ENCODE assay signal across 4 cellular contexts in the genomic region with DNA sequence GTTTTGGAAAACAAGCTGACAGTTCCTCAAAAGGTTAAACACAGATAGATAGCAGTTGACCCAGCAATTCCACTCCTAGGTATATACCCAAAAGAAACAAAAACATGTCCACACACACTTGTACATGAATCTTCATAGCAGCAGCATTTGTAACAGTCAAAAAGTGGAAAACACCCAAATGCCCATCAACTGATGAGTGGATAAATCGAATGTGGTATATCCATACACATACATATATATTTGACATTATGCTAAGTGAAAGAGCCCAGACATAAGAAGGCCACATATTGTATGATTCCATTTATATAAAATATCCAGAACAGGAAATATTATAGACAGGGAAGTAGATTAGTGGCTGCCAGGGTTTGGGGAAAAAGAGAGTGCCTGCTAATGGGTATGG. TPM values are rescaled to one million over a fixed set of nuclear protein-coding genes. Genes with fewer than 3 reads are reported as not detected.
"Had no signal": no experiment of that assay in that cellular context is flagged by ENCODE, and none has a peak within 500 bp of the region (broad histone marks: within the 10 kb centered on the region; RNA-seq: fewer than 3 reads in every experiment).

No MANE protein-coding gene starts in this region.

- DNase-seq: GDM1, GF-D8 had no signal

- H3K4me3 ChIP-seq: GM12878 had no signal

- ATAC-seq: GM12878 had no signal

RNA-seq across cellular contexts. Expression of a gene that starts 51.4 kb away (rescaled TPM):
- total RNA-seq: G401 had no signal
